In the genomic region with DNA sequence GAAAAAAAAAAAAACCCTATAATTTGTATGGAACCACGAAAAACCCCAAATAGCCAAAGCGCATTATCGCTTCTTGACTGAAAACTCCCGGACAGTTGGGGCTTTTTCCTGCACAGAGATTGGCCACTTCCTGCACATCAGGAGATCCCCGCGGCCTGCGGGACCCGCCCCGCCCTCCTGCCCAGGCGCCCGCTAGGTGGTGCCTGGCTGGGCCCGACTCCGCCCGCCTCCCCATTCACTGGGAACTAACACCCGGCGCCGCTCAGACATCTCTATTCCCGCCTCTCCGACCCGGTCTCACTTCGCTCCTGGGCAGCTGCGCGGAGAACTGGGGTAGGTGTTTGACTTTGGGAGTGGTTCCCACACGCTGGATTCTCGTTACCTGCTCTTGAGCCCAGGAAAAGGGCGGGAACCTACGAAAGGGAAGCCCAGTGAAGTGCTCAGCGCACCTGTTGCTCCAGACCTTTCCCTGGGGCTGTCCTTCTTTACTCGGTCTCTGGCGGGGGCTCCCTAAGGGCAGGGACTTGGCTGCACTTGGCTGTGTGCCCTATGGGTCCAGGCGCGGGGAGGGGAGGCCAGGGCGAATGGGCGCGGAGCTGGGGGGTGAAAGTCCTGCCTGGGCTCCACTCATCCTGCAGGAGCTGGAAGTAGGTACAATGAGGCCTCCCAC, we compare ENCODE assay signal across 8 cellular contexts. TPM values are rescaled to one million over a fixed set of nuclear protein-coding genes. Genes with fewer than 3 reads are reported as not detected.
DNase-seq lines count a peak whose midpoint lies in the region; ATAC-seq and TF ChIP-seq lines count a peak whose summit lies in the region.

A gene with protein sequence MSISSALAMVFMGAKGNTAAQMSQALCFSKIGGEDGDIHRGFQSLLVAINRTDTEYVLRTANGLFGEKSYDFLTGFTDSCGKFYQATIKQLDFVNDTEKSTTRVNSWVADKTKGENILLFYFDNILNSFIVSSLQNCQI (plus strand): TSS at position 234 of the 670 bp plus-strand sequence. CDS start 4,155 bp downstream, outside the sequence.

- H3K4me1 ChIP-seq in esophagus muscularis mucosa (peaks cover 0 to 10% (median 9%) of the 10 kb centered on the region in 4 donors), tibial artery (peaks cover 0 to 12% (median 6%) of the 10 kb centered on the region in 4 donors)

- no peak for TF ChIP-seq EP300 in esophagus muscularis mucosa (IDR thresholded peaks at IDR 0.05)

- TF ChIP-seq CTCF in esophagus muscularis mucosa (IDR thresholded peaks at IDR 0.05), result peak in 1 of 3 experiments; percentile 41
- TF ChIP-seq CTCF in natural killer cell (IDR thresholded peaks at IDR 0.05), result no peak
- peak in 1 of 2 experiments; percentile 47 for TF ChIP-seq CTCF in tibial artery (IDR thresholded peaks at IDR 0.05)

- peak; percentile 96 for ATAC-seq in HG02759 (IDR thresholded peaks at IDR 0.05; ENCODE audit: unreplicated experiment)
- peak; percentile 61 to 77 (median 72) for ATAC-seq in natural killer cell

- H3K27me3 Mint-ChIP-seq in natural killer cell (ENCODE audit: low read depth in 2 of 2), result peaks cover 32 to 39% of the 10 kb centered on the region in 2 donors

- H3K36me3 ChIP-seq in esophagus muscularis mucosa (no peaks in the 10 kb centered on the region), tibial artery (no peaks in the 10 kb centered on the region)

- WGBS in esophagus muscularis mucosa, result 6% methylated on average over 23 of the region's 35 CpGs

- peak; percentile 39 to 54 for DNase-seq in activated CD4-positive, alpha-beta T cell treated with anti-CD3 and anti-CD28 coated beads for 24 hours (ENCODE audit: low read depth in 2 of 2)
- no peak for DNase-seq in activated CD4-positive, alpha-beta T cell treated with anti-CD3 and anti-CD28 coated beads for 1 hour
- DNase-seq in NCI-H2081 treated with DMSO at 0.1 percent for 48 hours (lab: John Stamatoyannopoulos, UW) (peak; percentile 57), esophagus muscularis mucosa (ENCODE audit: extremely low spot score) (no peak), natural killer cell (no peak), tibial artery (no peak)
- DNase-seq in activated CD8-positive, alpha-beta memory T cell treated with anti-CD3 and anti-CD28 coated beads for 48 hours (ENCODE audit: low read depth in 2 of 3, low spot score in 2 of 3), result peak in 2 of 3 experiments; percentile 37 to 56

- intact Hi-C loops in esophagus muscularis mucosa (cut with DNase I) (loop anchor here (10.0 kb wide), 1 partner anchor 46 kb away; no protein-coding TSS in a partner anchor), natural killer cell (cut with micrococcal nuclease) (no loop called here), tibial artery (cut with DNase I; ENCODE audit: low total_unique reads) (no loop called here)

- H3K4me3 Mint-ChIP-seq in natural killer cell, result no peak within 1 kb of the TSS

- H3K27ac ChIP-seq in esophagus muscularis mucosa (replicated peaks in 1 of 4), result no peak within 1 kb of the TSS
- H3K27ac ChIP-seq in tibial artery, result peak within 1 kb of the TSS in 1 of 2 donors; percentile 32

- no peaks in the 10 kb centered on the region for H3K36me3 Mint-ChIP-seq in natural killer cell

- no peak for TF ChIP-seq POLR2A in esophagus muscularis mucosa (IDR thresholded peaks at IDR 0.05; ENCODE audit: low read depth)

- H3K9me3 Mint-ChIP-seq in natural killer cell, result peaks cover 0 to 3% of the 10 kb centered on the region in 2 donors

- H3K27ac Mint-ChIP-seq in natural killer cell, result no peak within 1 kb of the TSS

- H3K4me3 ChIP-seq in esophagus muscularis mucosa (peak within 1 kb of the TSS; percentile 32 to 52 (median 42)), tibial artery (peak within 1 kb of the TSS; percentile 37 to 50)

- peaks cover 0 to 10% of the 10 kb centered on the region in 2 donors for H3K4me1 Mint-ChIP-seq in natural killer cell

- H3K9me3 ChIP-seq in esophagus muscularis mucosa (peaks cover 0 to 2% (median 0%) of the 10 kb centered on the region in 4 donors), tibial artery (no peaks in the 10 kb centered on the region)

- peaks cover 0 to 47% (median 0%) of the 10 kb centered on the region in 4 donors for H3K27me3 ChIP-seq in esophagus muscularis mucosa
- H3K27me3 ChIP-seq in tibial artery, result peaks cover 0 to 3% of the 10 kb centered on the region in 2 donors

RNA-seq across cellular contexts. Expression of the gene that starts here (rescaled TPM):
- not detected for total RNA-seq in esophagus muscularis mucosa
- total RNA-seq in natural killer cell, result not detected

Comparison
In these comparisons a context has a peak if more than half of its experiments do, and no peak if none do; other contexts are left out.
1. DNase-seq: peak in activated CD4-positive, alpha-beta T cell treated with anti-CD3 and anti-CD28 coated beads for 24 hours (2 of 2), NCI-H2081 treated with DMSO at 0.1 percent for 48 hours (single experiment) and activated CD8-positive, alpha-beta memory T cell treated with anti-CD3 and anti-CD28 coated beads for 48 hours (2 of 3); none in activated CD4-positive, alpha-beta T cell treated with anti-CD3 and anti-CD28 coated beads for 1 hour (single experiment), esophagus muscularis mucosa (single experiment), natural killer cell (single experiment) and tibial artery (0 of 2).
2. Peak in ATAC-seq in natural killer cell; RNA of the gene not detected or under 1 TPM.